22 cellular contexts compared by ENCODE assay signal in genomic region chr3:60104045-60104444, GRCh38.
DNase-seq lines count a peak whose midpoint lies in the region; ATAC-seq, FAIRE-seq and TF ChIP-seq lines count a peak whose summit lies in the region.
"Had no signal": no experiment of that assay in that cellular context is flagged by ENCODE, and none has a peak within 500 bp of the region (broad histone marks: within the 10 kb centered on the region; RNA-seq: fewer than 3 reads in every experiment).

No MANE protein-coding gene starts in this region.

- no peak overlapping the region for H3K4me3 ChIP-seq in K562
- H3K4me3 ChIP-seq in uterus, result no peak overlapping the region
- H3K4me3 ChIP-seq: A549, BLaER1, MG63, SJSA1 had no signal

- H3K79me2 ChIP-seq in K562 (ENCODE audit: control insufficient read depth, insufficient read depth, low read length), result no peaks in the 10 kb centered on the region

- H3K9me1 ChIP-seq in K562 (ENCODE audit: control insufficient read depth, insufficient read depth, low read length), result no peaks in the 10 kb centered on the region

- in situ Hi-C loops in K562 (cut with MboI), result loop anchor here (25.0 kb wide), 1 partner anchor 1158 kb away; the partner anchor contains the start of gene FHIT

- intact Hi-C loops in K562 (cut with micrococcal nuclease) (no loop called here), uterus (cut with DNase I; ENCODE audit: low total_unique reads) (no loop called here)

- H3K4me3 Mint-ChIP-seq in activated T-cell treated with anti-CD3 and anti-CD28 coated beads, Interleukin-2, amount 50 U/mL, for 72 hours, result peak overlapping the region; percentile 31 to 74
- no peak overlapping the region for H3K4me3 Mint-ChIP-seq in activated T-cell treated with anti-CD3 and anti-CD28 coated beads, Interleukin-2, amount 50 U/mL, for 24 hours
- peak overlapping the region; percentile 11 to 47 for H3K4me3 Mint-ChIP-seq in stimulated activated naive CD8-positive, alpha-beta T cell treated with anti-CD3 and anti-CD28 coated beads, Interleukin-15, amount 100 ng/mL, for 72 hours

- no peak for ATAC-seq in activated T-cell treated with anti-CD3 and anti-CD28 coated beads, Interleukin-2, amount 50 U/mL, for 72 hours (replicated peaks in 1 of 2)
- no peak for ATAC-seq in stimulated activated naive CD8-positive, alpha-beta T cell treated with anti-CD3 and anti-CD28 coated beads, Interleukin-15, amount 100 ng/mL, for 72 hours
- ATAC-seq in stimulated activated naive CD8-positive, alpha-beta T cell treated with anti-CD3 and anti-CD28 coated beads, Interleukin-15, Interleukin-2, amounts not matched to agents 100 U/mL and 50 U/mL, for 24 hours, result no peak
- ATAC-seq in K562, result no peak
- ATAC-seq: A549, Panc1 had no signal

- H3K9me3 ChIP-seq in K562 (replicated peaks; ENCODE audit: control insufficient read depth, insufficient read depth, low read depth, low read length) (no peaks in the 10 kb centered on the region), uterus (no peaks in the 10 kb centered on the region)
- H3K9me3 ChIP-seq: A549, MG63, SJSA1 had no signal

- POLR2A ChIA-PET in K562 (lab: Yijun Ruan, JAX), result interaction anchor here (0.6 kb wide), 2 partner anchors 10 to 1248 kb away, joined by 3 read pairs; no protein-coding TSS in a partner anchor

- H3K4me2 ChIP-seq in K562 (ENCODE audit: insufficient read depth, low read length), result no peak overlapping the region
- H3K4me2 ChIP-seq: A549, BLaER1 had no signal

- CTCF ChIA-PET in K562 (lab: Yijun Ruan, JAX; ENCODE audit: low intra/inter-chr PET ratio), result no interaction called here

- no peak for FAIRE-seq in K562 (lab: Jason Lieb, UNC)
- FAIRE-seq: A549, D721Med, H1 had no signal

- no peaks in the 10 kb centered on the region for H3K27me3 ChIP-seq in K562 (ENCODE audit: control insufficient read depth in 2 of 2, insufficient read depth in 2 of 2, low read length in 2 of 2)
- no peaks in the 10 kb centered on the region for H3K27me3 ChIP-seq in uterus
- H3K27me3 ChIP-seq: BLaER1, MG63, SJSA1 had no signal

- DNase-seq in activated T-cell treated with anti-CD3 and anti-CD28 coated beads, Interleukin-2, amount 50 U/mL, for 72 hours, result no peak
- no peak for DNase-seq in activated T-cell treated with anti-CD3 and anti-CD28 coated beads, Interleukin-2, amount 50 U/mL, for 24 hours
- no peak for DNase-seq in stimulated activated naive CD8-positive, alpha-beta T cell treated with anti-CD3 and anti-CD28 coated beads, Interleukin-15, amount 100 ng/mL, for 72 hours
- no peak for DNase-seq in stimulated activated naive CD8-positive, alpha-beta T cell treated with anti-CD3 and anti-CD28 coated beads, Interleukin-15, Interleukin-2, amounts not matched to agents 100 U/mL and 50 U/mL, for 24 hours
- DNase-seq in K562 (ENCODE audit: extremely low read depth in 1 of 4, low spot score in 3 of 4), result no peak
- no peak for DNase-seq in uterus
- DNase-seq in H4 (ENCODE audit: low spot score), result no peak
- DNase-seq: DMS79 treated with DMSO at 0.1 percent for 48 hours, Karpas-422, MG63, NCI-H1048, NCI-H1436, NCI-H2029 treated with DMSO at 0.1 percent for 48 hours, NCI-H2171, NCI-H526 treated with DMSO at 0.1 percent for 48 hours had no signal

- no peaks in the 10 kb centered on the region for H3K27me3 Mint-ChIP-seq in activated T-cell treated with anti-CD3 and anti-CD28 coated beads, Interleukin-2, amount 50 U/mL, for 72 hours (ENCODE audit: low read depth)
- no peaks in the 10 kb centered on the region for H3K27me3 Mint-ChIP-seq in activated T-cell treated with anti-CD3 and anti-CD28 coated beads, Interleukin-2, amount 50 U/mL, for 24 hours
- no peaks in the 10 kb centered on the region for H3K27me3 Mint-ChIP-seq in stimulated activated naive CD8-positive, alpha-beta T cell treated with anti-CD3 and anti-CD28 coated beads, Interleukin-15, amount 100 ng/mL, for 72 hours

- TF ChIP-seq RAD21 in K562 (CRISPR knock-in tag; conservative IDR thresholded peaks at IDR 0.05 in 1 of 2, IDR thresholded peaks at IDR 0.05 in 1 of 2), result no peak

- no peak overlapping the region for H2AFZ ChIP-seq in K562 (ENCODE audit: low read depth, low read length)

- TF ChIP-seq CTCF in K562 (IDR thresholded peaks at IDR 0.05 in 2 of 3, conservative IDR thresholded peaks at IDR 0.05 in 1 of 3; ENCODE audit: insufficient read depth in 2 of 3, low read depth in 1 of 3, low read length in 3 of 3) (no peak), uterus (IDR thresholded peaks at IDR 0.05) (no peak)

- H3K4me1 ChIP-seq in K562 (replicated peaks in 1 of 2; ENCODE audit: control insufficient read depth in 2 of 2, insufficient read depth in 2 of 2, low read length in 2 of 2) (peaks cover 0 to 6% of the 10 kb centered on the region in 2 experiments; a peak in 1 of 5 replicates), uterus (no peaks in the 10 kb centered on the region)
- H3K4me1 ChIP-seq: A549, SJSA1 had no signal

- BruUV-seq in K562 (replicated peaks; lab: Mats Ljungman, UMichigan), result no TSS peak

- no peak for TF ChIP-seq EP300 in K562 (IDR thresholded peaks at IDR 0.05; ENCODE audit: low read length)

- H3K4me1 Mint-ChIP-seq in activated T-cell treated with anti-CD3 and anti-CD28 coated beads, Interleukin-2, amount 50 U/mL, for 72 hours (ENCODE audit: low read depth), result peaks cover 39% of the 10 kb centered on the region
- peaks cover 19% of the 10 kb centered on the region for H3K4me1 Mint-ChIP-seq in activated T-cell treated with anti-CD3 and anti-CD28 coated beads, Interleukin-2, amount 50 U/mL, for 24 hours (ENCODE audit: low read depth)
- peaks cover 16% of the 10 kb centered on the region for H3K4me1 Mint-ChIP-seq in stimulated activated naive CD8-positive, alpha-beta T cell treated with anti-CD3 and anti-CD28 coated beads, Interleukin-15, amount 100 ng/mL, for 72 hours

- TF ChIP-seq POLR2A in K562 (conservative IDR thresholded peaks at IDR 0.05) (no peak), uterus (IDR thresholded peaks at IDR 0.05) (no peak)

- WGBS in K562 (ENCODE audit: insufficient coverage, low coverage, missing lambda C conversion rate), result 23% methylated on average over 1 of the region's 1 CpG

- no peak overlapping the region for H3K9ac ChIP-seq in K562 (ENCODE audit: insufficient read depth in 1 of 2, low read depth in 2 of 2, low read length in 2 of 2)
- H3K9ac ChIP-seq: BLaER1 had no signal

- H3K9me3 Mint-ChIP-seq in activated T-cell treated with anti-CD3 and anti-CD28 coated beads, Interleukin-2, amount 50 U/mL, for 72 hours, result no peaks in the 10 kb centered on the region
- no peaks in the 10 kb centered on the region for H3K9me3 Mint-ChIP-seq in activated T-cell treated with anti-CD3 and anti-CD28 coated beads, Interleukin-2, amount 50 U/mL, for 24 hours
- no peaks in the 10 kb centered on the region for H3K9me3 Mint-ChIP-seq in stimulated activated naive CD8-positive, alpha-beta T cell treated with anti-CD3 and anti-CD28 coated beads, Interleukin-15, amount 100 ng/mL, for 72 hours

- H3K36me3 ChIP-seq in K562 (ENCODE audit: control insufficient read depth, insufficient read depth, low read length), result no peaks in the 10 kb centered on the region
- H3K36me3 ChIP-seq in uterus, result no peaks in the 10 kb centered on the region
- H3K36me3 ChIP-seq: BLaER1, MG63, SJSA1 had no signal

- H3K27ac Mint-ChIP-seq in activated T-cell treated with anti-CD3 and anti-CD28 coated beads, Interleukin-2, amount 50 U/mL, for 72 hours, result peak overlapping the region; percentile 78
- H3K27ac Mint-ChIP-seq in activated T-cell treated with anti-CD3 and anti-CD28 coated beads, Interleukin-2, amount 50 U/mL, for 24 hours, result no peak overlapping the region
- no peak overlapping the region for H3K27ac Mint-ChIP-seq in stimulated activated naive CD8-positive, alpha-beta T cell treated with anti-CD3 and anti-CD28 coated beads, Interleukin-15, amount 100 ng/mL, for 72 hours

- no peak overlapping the region for H3K27ac ChIP-seq in K562 (ENCODE audit: extremely low read depth, low read depth, low read length)
- H3K27ac ChIP-seq in uterus, result no peak overlapping the region
- H3K27ac ChIP-seq: A549, BLaER1, HL-60, SJSA1 had no signal

- no peaks in the 10 kb centered on the region for H3K36me3 Mint-ChIP-seq in activated T-cell treated with anti-CD3 and anti-CD28 coated beads, Interleukin-2, amount 50 U/mL, for 72 hours (ENCODE audit: insufficient read depth in 2 of 2)
- no peaks in the 10 kb centered on the region for H3K36me3 Mint-ChIP-seq in activated T-cell treated with anti-CD3 and anti-CD28 coated beads, Interleukin-2, amount 50 U/mL, for 24 hours (ENCODE audit: low read depth)

- no peaks in the 10 kb centered on the region for H4K20me1 ChIP-seq in K562 (replicated peaks; ENCODE audit: control insufficient read depth, insufficient read depth, low read length)
- H4K20me1 ChIP-seq: BLaER1 had no signal

TF ChIP-seq in K562, 482 proteins besides CTCF, POLR2A, EP300 and RAD21 (continues in another document):
- no peak for TF ChIP-seq KLF1 (tag; IDR thresholded peaks at IDR 0.05)
- TF ChIP-seq PBX2 (CRISPR knock-in tag; IDR thresholded peaks at IDR 0.05; ENCODE audit: low read depth), result no peak
- peak; percentile 28; the same call in 1 of the 2 replicates for TF ChIP-seq PBX2 (tag; conservative IDR thresholded peaks at IDR 0.05; ENCODE audit: low read depth)
- TF ChIP-seq ZNF695 (CRISPR knock-in tag; IDR thresholded peaks at IDR 0.05), result no peak
- peak; percentile 60 for TF ChIP-seq MEIS2 (IDR thresholded peaks at IDR 0.05; ENCODE audit: partially characterized antibody)
- TF ChIP-seq ZNF282 (CRISPR knock-in tag; IDR thresholded peaks at IDR 0.05), result no peak
